ENCODE assay signal across 8 cellular contexts in genomic region chr2:218883491-218884490, GRCh38. TPM values are rescaled to one million over a fixed set of nuclear protein-coding genes. Genes with fewer than 3 reads are reported as not detected.
DNase-seq lines count a peak whose midpoint lies in the region; ATAC-seq and TF ChIP-seq lines count a peak whose summit lies in the region.

No MANE protein-coding gene starts in this region.

- TF ChIP-seq CTCF in brain (conservative IDR thresholded peaks at IDR 0.05) (no peak), lung (IDR thresholded peaks at IDR 0.05; ENCODE audit: control extremely low read depth, extremely low read depth) (no peak)

- H3K27ac ChIP-seq in GM23248 (no peak overlapping the region), lung (ENCODE audit: low read depth in 1 of 2, low read length in 1 of 2) (no peak overlapping the region)

- H3F3A ChIP-seq in GM23248 (ENCODE audit: insufficient read depth), result 0 out of 2 replicates have a peak, but pooled peaks cover 5% of the 10 kb centered on the region

- H3K4me1 ChIP-seq in GM23248 (ENCODE audit: insufficient read depth) (peaks cover 4% of the 10 kb centered on the region), lung (ENCODE audit: control insufficient read depth in 2 of 2, insufficient read depth in 2 of 2, low read length in 2 of 2) (peaks cover 0 to 12% of the 10 kb centered on the region in 2 donors)

- peak overlapping the region in 1 of 5 experiments; percentile 56 for H3K27ac Mint-ChIP-seq in brain

- peaks cover 0 to 15% (median 0%) of the 10 kb centered on the region in 5 experiments for H3K9me3 Mint-ChIP-seq in brain

- H3K4me3 Mint-ChIP-seq in brain, result peak overlapping the region in 4 of 5 experiments; percentile 13 to 69 (median 46)

- H3K9me3 ChIP-seq in GM23248 (ENCODE audit: low read depth) (no peaks in the 10 kb centered on the region), lung (ENCODE audit: control insufficient read depth in 2 of 2, insufficient read depth in 1 of 2, low read length in 1 of 2) (no peaks in the 10 kb centered on the region)

- no peaks in the 10 kb centered on the region for H4K20me1 ChIP-seq in GM23248 (ENCODE audit: insufficient read depth)

- peaks cover 67% of the 10 kb centered on the region for H3K4me1 Mint-ChIP-seq in brain

- DNase-seq in AG08395 (ENCODE audit: low spot score), result peak; percentile 50
- peak; percentile 66 for DNase-seq in GM23248
- DNase-seq in lung (ENCODE audit: low spot score), result no peak
- no peak for DNase-seq in SHP77 (lab: John Stamatoyannopoulos, UW)
- DNase-seq in midbrain (lab: John Stamatoyannopoulos, UW), result no peak

- peak overlapping the region; percentile 30 for H3K4me2 ChIP-seq in GM23248 (ENCODE audit: unreplicated experiment)

- peak overlapping the region; percentile 32; the same call in 1 of the 2 replicates for H3K4me3 ChIP-seq in GM23248
- no peak overlapping the region for H3K4me3 ChIP-seq in lung

- peaks cover 23% of the 10 kb centered on the region; the same call in 1 of the 2 replicates for H3K27me3 ChIP-seq in GM23248 (replicated peaks; ENCODE audit: insufficient read depth)
- H3K27me3 ChIP-seq in lung (ENCODE audit: control insufficient read depth, insufficient read depth), result no peaks in the 10 kb centered on the region

- no peak overlapping the region for H3K9ac ChIP-seq in GM23248

- in situ Hi-C loops in GM23248 (cut with MboI), result no loop called here

- peaks cover 73% of the 10 kb centered on the region for H3K27me3 Mint-ChIP-seq in brain

- H3K36me3 ChIP-seq in GM23248 (ENCODE audit: low read depth), result no peaks in the 10 kb centered on the region
- no peaks in the 10 kb centered on the region for H3K36me3 ChIP-seq in lung (ENCODE audit: control insufficient read depth in 2 of 2, insufficient read depth in 2 of 2, low read length in 2 of 2)

- WGBS in GM23248 (ENCODE audit: low coverage in 1 of 2, low lambda C conversion rate in 2 of 2, missing lambda C conversion rate in 2 of 2), 2 experiments, result 14% methylated on average over 54 to 83 of the region's 89 CpGs
- 8 to 9% methylated on average over 51 to 89 of the region's 89 CpGs for WGBS in lung, 2 donors

- H2AFZ ChIP-seq in GM23248, result peak overlapping the region; percentile 53; the same call in 1 of the 2 replicates

- H3K36me3 Mint-ChIP-seq in brain, result no peaks in the 10 kb centered on the region

- no peaks in the 10 kb centered on the region for H3K9me2 ChIP-seq in GM23248 (ENCODE audit: insufficient read depth)

- no peaks in the 10 kb centered on the region for H3K79me2 ChIP-seq in GM23248 (ENCODE audit: insufficient read depth)

- peak; percentile 54 for ATAC-seq in lung (ENCODE audit: insufficient read depth, low FRiP score)
- ATAC-seq in GM21528 (IDR thresholded peaks at IDR 0.05; ENCODE audit: low FRiP score, unreplicated experiment), result no peak
- no peak for ATAC-seq in GM21723 (IDR thresholded peaks at IDR 0.05; ENCODE audit: unreplicated experiment)

RNA-seq across cellular contexts. Expression of gene WNT10A, which starts 3.1 kb away (rescaled TPM):
- not detected in 2 replicates for total RNA-seq in GM23248 (2014; rRNA removed; shearing (Covaris generic))
- polyA plus RNA-seq in GM23248 (2016; fragmentation: Nextera tagmentation; extraction: Ambion mirVana), result not detected in 2 replicates
- 0.58 TPM for polyA plus RNA-seq in brain (ENCODE audit: insufficient read depth, low read depth, low replicate concordance)
- under 1 TPM; 0.65 to 0.77 TPM for total RNA-seq in lung
- polyA plus RNA-seq in lung, result under 1 TPM; 0.17 to 0.43 TPM

RNA-seq across cellular contexts. Expression of gene WNT6, which starts 24.2 kb away (rescaled TPM):
- not detected in 2 replicates for total RNA-seq in GM23248 (2014; rRNA removed; shearing (Covaris generic))
- not detected in 2 replicates for polyA plus RNA-seq in GM23248 (2016; fragmentation: Nextera tagmentation; extraction: Ambion mirVana)
- 0.56 TPM for polyA plus RNA-seq in brain (ENCODE audit: insufficient read depth, low read depth, low replicate concordance)
- total RNA-seq in lung, result under 1 TPM; 0.40 to 0.54 TPM
- polyA plus RNA-seq in lung, result under 1 TPM; 0.08 to 0.16 TPM

RNA-seq across cellular contexts. Expression of gene PRKAG3, which starts 52.2 kb away (rescaled TPM):
- not detected in 2 replicates for total RNA-seq in GM23248 (2014; rRNA removed; shearing (Covaris generic))
- polyA plus RNA-seq in GM23248 (2016; fragmentation: Nextera tagmentation; extraction: Ambion mirVana), result not detected in 2 replicates
- polyA plus RNA-seq in brain (ENCODE audit: insufficient read depth, low read depth, low replicate concordance), result not detected
- not detected for total RNA-seq in lung
- polyA plus RNA-seq in lung, result under 1 TPM in 1 of 2 donors, not detected in 1; 0.01 TPM

Comparison
In these comparisons a context has a peak if more than half of its experiments do, and no peak if none do; other contexts are left out.
1. DNase-seq: peak in AG08395 (single experiment) and GM23248 (single experiment); none in lung (single experiment), SHP77 (0 of 2) and midbrain (single experiment).